In the genomic region with DNA sequence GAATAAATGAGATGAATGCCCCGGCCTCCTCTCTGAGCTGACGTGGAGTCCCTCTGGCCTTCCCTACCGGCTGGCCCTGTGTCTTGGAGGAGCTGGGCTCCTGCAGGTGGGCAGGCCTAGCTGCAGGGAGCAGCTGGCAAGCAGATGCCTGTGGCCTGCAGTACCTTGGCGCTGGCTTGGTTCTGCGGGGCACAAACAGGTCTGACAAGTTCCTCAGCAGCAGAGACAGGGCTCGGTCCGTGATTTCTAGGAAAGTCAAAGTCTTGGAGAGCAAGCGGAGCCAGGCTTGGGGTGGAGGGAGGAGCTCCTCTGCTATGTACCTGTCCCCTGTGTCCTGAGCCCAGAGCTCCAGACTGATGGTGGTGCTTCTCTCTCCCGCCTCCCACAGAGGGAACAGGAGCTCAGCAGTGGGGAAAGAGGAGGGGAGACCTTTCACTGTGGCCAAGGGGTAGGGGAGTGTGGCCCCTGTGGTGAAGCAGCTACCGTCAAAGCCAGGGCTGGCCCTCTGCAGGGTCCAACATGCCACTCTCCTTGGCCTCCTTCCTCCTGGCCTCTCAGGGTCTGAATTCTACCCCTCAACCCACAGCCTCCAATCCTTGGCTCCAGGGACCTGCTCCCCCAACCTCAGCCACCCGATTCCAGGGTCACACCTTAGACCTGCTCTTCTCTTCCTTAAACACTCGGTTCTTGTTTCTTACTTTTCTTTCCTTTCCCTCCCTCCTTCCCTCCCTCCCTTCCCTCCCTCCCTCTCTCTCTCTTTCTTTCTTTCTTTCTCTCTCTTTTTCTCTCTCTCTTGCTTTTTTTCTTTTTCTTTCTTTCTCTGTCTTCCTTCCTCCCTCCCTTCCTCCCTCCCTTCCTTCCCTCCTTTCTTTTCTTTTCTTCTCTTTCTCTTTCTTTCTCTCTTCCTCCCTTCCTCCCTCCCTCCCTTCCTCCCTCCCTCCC, we compare ENCODE assay signal across 17 cellular contexts. TPM values are rescaled to one million over a fixed set of nuclear protein-coding genes. Genes with fewer than 3 reads are reported as not detected.
DNase-seq lines count a peak whose midpoint lies in the region; ATAC-seq, FAIRE-seq and TF ChIP-seq lines count a peak whose summit lies in the region.
"Had no signal": no experiment of that assay in that cellular context is flagged by ENCODE, and none has a peak within 500 bp of the region (broad histone marks: within the 10 kb centered on the region; RNA-seq: fewer than 3 reads in every experiment).

No MANE protein-coding gene starts in this region.

- POLR2A ChIA-PET in activated CD4-positive, alpha-beta memory T cell treated with anti-CD3 and anti-CD28 coated beads, Interleukin-2, amount 10 ng/mL, durations not matched to agents 7 days and 5 days (lab: Charles Lee), result no interaction called here

- no peaks in the 10 kb centered on the region for H3K9me2 ChIP-seq in GM23338 (ENCODE audit: insufficient read depth)

- no peak overlapping the region for H3K9ac ChIP-seq in parathyroid adenoma

- H3K9me3 ChIP-seq in parathyroid adenoma (ENCODE audit: control insufficient read depth, low read length), result no peaks in the 10 kb centered on the region

- no peak for FAIRE-seq in GM19239 (lab: Jason Lieb, UNC)
- FAIRE-seq: H54 had no signal

- no peaks in the 10 kb centered on the region for H3K36me3 Mint-ChIP-seq in GM23338 (ENCODE audit: low read depth)
- H3K36me3 Mint-ChIP-seq in activated CD4-positive, alpha-beta memory T cell treated with anti-CD3 and anti-CD28 coated beads, Interleukin-2, amount 10 ng/mL, durations not matched to agents 7 days and 5 days (ENCODE audit: low read depth), result no peaks in the 10 kb centered on the region

- H3K27me3 Mint-ChIP-seq in GM23338 (ENCODE audit: insufficient read depth, low read depth, poor library complexity), result peaks cover 15% of the 10 kb centered on the region
- no peaks in the 10 kb centered on the region for H3K27me3 Mint-ChIP-seq in activated CD4-positive, alpha-beta memory T cell treated with anti-CD3 and anti-CD28 coated beads, Interleukin-2, amount 10 ng/mL, durations not matched to agents 7 days and 5 days

- no peaks in the 10 kb centered on the region for H3K27me3 ChIP-seq in GM23338 (ENCODE audit: insufficient read depth)
- no peaks in the 10 kb centered on the region for H3K27me3 ChIP-seq in parathyroid adenoma (ENCODE audit: control insufficient read depth, insufficient read depth, low read length)

- H2AFZ ChIP-seq in GM23338 (peak overlapping the region; percentile 93), parathyroid adenoma (peak overlapping the region; percentile 74)

- DNase-seq in GM23338 (ENCODE audit: low spot score), result peak; percentile 57
- DNase-seq in NCI-H2196 treated with DMSO at 0.1 percent for 48 hours (lab: John Stamatoyannopoulos, UW; ENCODE audit: unreplicated experiment), result peak; percentile 37
- DNase-seq in ACHN, result no peak
- no peak for DNase-seq in GM19239 (ENCODE audit: insufficient read length, low spot score)
- DNase-seq in activated CD4-positive, alpha-beta memory T cell treated with anti-CD3 and anti-CD28 coated beads, Interleukin-2, amount 10 ng/mL, durations not matched to agents 7 days and 5 days, result no peak
- DNase-seq: activated T-cell treated with anti-CD3 and anti-CD28 coated beads, Interleukin-2, amount 50 U/mL, for 24 hours; cortex of kidney; NCI-H1092; NK-92 treated with Interleukin-12 subunit alpha and Interleukin-12 subunit beta, amount 100 ng/mL, for 24 hours had no signal

- no peak overlapping the region for H3K27ac ChIP-seq in GM23338 (ENCODE audit: low read depth)
- peak overlapping the region; percentile 41 for H3K27ac ChIP-seq in parathyroid adenoma
- H3K27ac ChIP-seq: C4-2B had no signal

- CTCF ChIA-PET in activated CD4-positive, alpha-beta memory T cell treated with anti-CD3 and anti-CD28 coated beads, Interleukin-2, amount 10 ng/mL, durations not matched to agents 7 days and 5 days (lab: Charles Lee), result no interaction called here

- peaks cover 26% of the 10 kb centered on the region for H3K4me1 Mint-ChIP-seq in GM23338
- no peaks in the 10 kb centered on the region for H3K4me1 Mint-ChIP-seq in activated CD4-positive, alpha-beta memory T cell treated with anti-CD3 and anti-CD28 coated beads, Interleukin-2, amount 10 ng/mL, durations not matched to agents 7 days and 5 days

- no peak overlapping the region for H3K4me2 ChIP-seq in GM23338
- no peak overlapping the region for H3K4me2 ChIP-seq in parathyroid adenoma (ENCODE audit: low read length)

- H3K79me2 ChIP-seq in GM23338 (replicated peaks; ENCODE audit: insufficient read depth), result no peaks in the 10 kb centered on the region
- no peaks in the 10 kb centered on the region for H3K79me2 ChIP-seq in parathyroid adenoma

- H3K4me1 ChIP-seq in GM23338 (ENCODE audit: insufficient read depth), result peaks cover 21% of the 10 kb centered on the region
- peaks cover 4% of the 10 kb centered on the region for H3K4me1 ChIP-seq in parathyroid adenoma

- no peaks in the 10 kb centered on the region for H4K20me1 ChIP-seq in GM23338 (replicated peaks; ENCODE audit: insufficient read depth)

- H3K27ac Mint-ChIP-seq in GM23338, result peak overlapping the region; percentile 65
- no peak overlapping the region for H3K27ac Mint-ChIP-seq in activated CD4-positive, alpha-beta memory T cell treated with anti-CD3 and anti-CD28 coated beads, Interleukin-2, amount 10 ng/mL, durations not matched to agents 7 days and 5 days
- H3K27ac Mint-ChIP-seq: activated T-cell treated with anti-CD3 and anti-CD28 coated beads, Interleukin-2, amount 50 U/mL, for 24 hours had no signal

- no peaks in the 10 kb centered on the region; the same call in 2 of the 3 replicates for H3K9me3 Mint-ChIP-seq in GM23338
- no peaks in the 10 kb centered on the region for H3K9me3 Mint-ChIP-seq in activated CD4-positive, alpha-beta memory T cell treated with anti-CD3 and anti-CD28 coated beads, Interleukin-2, amount 10 ng/mL, durations not matched to agents 7 days and 5 days
- H3K9me3 Mint-ChIP-seq: activated T-cell treated with anti-CD3 and anti-CD28 coated beads, Interleukin-2, amount 50 U/mL, for 24 hours had no signal

- H3K4me3 ChIP-seq in GM23338 (no peak overlapping the region), parathyroid adenoma (ENCODE audit: low read depth, low read length) (no peak overlapping the region)

- peak; percentile 83 for ATAC-seq in GM23338
- peak; percentile 96 for ATAC-seq in esophagus mucosa
- ATAC-seq in GM21737 (IDR thresholded peaks at IDR 0.05; ENCODE audit: unreplicated experiment), result no peak
- ATAC-seq: sciatic nerve had no signal

- no peaks in the 10 kb centered on the region for H3K36me3 ChIP-seq in GM23338 (ENCODE audit: insufficient read depth)
- no peaks in the 10 kb centered on the region for H3K36me3 ChIP-seq in parathyroid adenoma (ENCODE audit: control insufficient read depth, insufficient read depth, low read length)

- no peak for TF ChIP-seq CTCF in GM23338 (conservative IDR thresholded peaks at IDR 0.05; ENCODE audit: low read depth in 2 of 2)
- TF ChIP-seq CTCF in parathyroid adenoma (IDR thresholded peaks at IDR 0.05), result no peak

- in situ Hi-C loops in ACHN (cut with HindIII; ENCODE audit: low pct_ligation_motif_present, low pct_unique_long_range_greater_than_20kb, low sequenced_read_pairs), result no loop called here

- H3K4me3 Mint-ChIP-seq in GM23338, result no peak overlapping the region
- H3K4me3 Mint-ChIP-seq in activated CD4-positive, alpha-beta memory T cell treated with anti-CD3 and anti-CD28 coated beads, Interleukin-2, amount 10 ng/mL, durations not matched to agents 7 days and 5 days, result no peak overlapping the region
- H3K4me3 Mint-ChIP-seq: activated T-cell treated with anti-CD3 and anti-CD28 coated beads, Interleukin-2, amount 50 U/mL, for 24 hours had no signal

- no peaks in the 10 kb centered on the region for H3F3A ChIP-seq in GM23338 (replicated peaks; ENCODE audit: low read depth)

TF ChIP-seq in GM23338, 12 proteins besides CTCF, POLR2A, EP300 and RAD21 (continues in another document):
- TF ChIP-seq, protein P1, sequence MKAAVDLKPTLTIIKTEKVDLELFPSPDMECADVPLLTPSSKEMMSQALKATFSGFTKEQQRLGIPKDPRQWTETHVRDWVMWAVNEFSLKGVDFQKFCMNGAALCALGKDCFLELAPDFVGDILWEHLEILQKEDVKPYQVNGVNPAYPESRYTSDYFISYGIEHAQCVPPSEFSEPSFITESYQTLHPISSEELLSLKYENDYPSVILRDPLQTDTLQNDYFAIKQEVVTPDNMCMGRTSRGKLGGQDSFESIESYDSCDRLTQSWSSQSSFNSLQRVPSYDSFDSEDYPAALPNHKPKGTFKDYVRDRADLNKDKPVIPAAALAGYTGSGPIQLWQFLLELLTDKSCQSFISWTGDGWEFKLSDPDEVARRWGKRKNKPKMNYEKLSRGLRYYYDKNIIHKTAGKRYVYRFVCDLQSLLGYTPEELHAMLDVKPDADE (IDR thresholded peaks at IDR 0.05), result no peak
- TF ChIP-seq ZNF331 (CRISPR knock-in tag; IDR thresholded peaks at IDR 0.05; ENCODE audit: low read depth) (no peak), NANOG (IDR thresholded peaks at IDR 0.05; ENCODE audit: borderline replicate concordance) (no peak), ZNF114 (CRISPR knock-in tag; IDR thresholded peaks at IDR 0.05) (no peak)

RNA-seq across cellular contexts. Expression of a gene that starts 20.1 kb away (rescaled TPM):
- total RNA-seq in GM23338 (2014; rRNA removed; shearing (Covaris generic)), result not detected in 2 replicates
- polyA plus RNA-seq in GM23338 (2016; fragmentation: Nextera tagmentation; extraction: Ambion mirVana), result 0.75 and 1.3 TPM in 2 replicates
- total RNA-seq in esophagus mucosa, result not detected
- total RNA-seq in activated CD4-positive, alpha-beta memory T cell treated with anti-CD3 and anti-CD28 coated beads, Interleukin-2, amount 10 ng/mL, durations not matched to agents 7 days and 5 days, result not detected
- total RNA-seq: fibroblast of lung, myocyte, sciatic nerve had no signal
- polyA plus RNA-seq: fibroblast of lung had no signal

Comparison
In these comparisons a context has a peak if more than half of its experiments do, and no peak if none do; other contexts are left out.
1. DNase-seq: peak in GM23338 (single experiment) and NCI-H2196 treated with DMSO at 0.1 percent for 48 hours (single experiment); none in ACHN (single experiment), GM19239 (single experiment) and activated CD4-positive, alpha-beta memory T cell treated with anti-CD3 and anti-CD28 coated beads, Interleukin-2, amount 10 ng/mL, durations not matched to agents 7 days and 5 days (single experiment).